In the genomic region with DNA sequence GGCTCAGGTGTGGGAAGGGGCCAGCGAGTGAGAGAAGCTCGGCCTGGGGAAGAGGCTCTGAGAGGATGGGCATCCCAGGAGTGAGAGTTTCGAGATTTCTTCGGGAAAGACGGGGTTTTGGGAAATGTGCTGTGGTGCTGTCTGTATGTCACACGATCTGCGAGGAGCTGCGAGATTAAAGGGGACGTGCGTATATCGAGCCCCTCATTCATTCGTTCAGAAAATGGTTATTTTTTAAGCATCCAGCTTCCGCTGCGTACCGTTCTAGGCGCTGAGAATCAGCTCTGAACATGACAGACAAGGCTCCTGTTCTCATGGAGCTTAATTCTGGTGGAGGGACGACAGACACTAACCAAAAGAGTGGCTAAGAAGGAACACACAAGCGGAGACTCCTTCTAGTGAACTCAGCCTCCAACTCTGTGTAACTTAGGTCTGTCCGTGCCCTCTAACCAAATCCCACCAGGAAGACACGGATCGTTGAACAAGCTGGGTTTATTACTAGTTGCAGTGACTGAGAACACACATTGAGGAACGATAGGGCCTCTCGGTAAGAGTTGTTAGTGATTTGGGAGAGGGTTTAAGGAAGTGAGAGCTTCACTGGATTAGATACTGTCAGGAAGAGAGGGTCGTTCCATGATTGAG, we compare ENCODE assay signal across 8 cellular contexts. TPM values are rescaled to one million over a fixed set of nuclear protein-coding genes. Genes with fewer than 3 reads are reported as not detected.
DNase-seq lines count a peak whose midpoint lies in the region; FAIRE-seq and TF ChIP-seq lines count a peak whose summit lies in the region.

No MANE protein-coding gene starts in this region.

- H3K36me3 ChIP-seq in adipocyte (ENCODE audit: control insufficient read depth, insufficient read depth, low read length, severe bottlenecking) (no peaks in the 10 kb centered on the region), iPS-20b (ENCODE audit: insufficient read depth, low read depth, low read length) (no peaks in the 10 kb centered on the region), smooth muscle cell (ENCODE audit: low read depth) (no peaks in the 10 kb centered on the region)

- peaks cover 19% of the 10 kb centered on the region for H3F3A ChIP-seq in smooth muscle cell (ENCODE audit: low read depth)

- H3K4me1 ChIP-seq in adipocyte (ENCODE audit: control insufficient read depth, insufficient read depth, low read length) (peaks cover 55% of the 10 kb centered on the region), iPS-20b (ENCODE audit: insufficient read depth, low read length) (peaks cover 28% of the 10 kb centered on the region), smooth muscle cell (ENCODE audit: low read depth) (peaks cover 45% of the 10 kb centered on the region)

- no peaks in the 10 kb centered on the region for H3K9me3 ChIP-seq in adipocyte (ENCODE audit: control insufficient read depth, low read length)
- no peaks in the 10 kb centered on the region for H3K9me3 ChIP-seq in iPS-20b (ENCODE audit: insufficient read depth, low read depth, low read length)
- H3K9me3 ChIP-seq in smooth muscle cell (replicated peaks; ENCODE audit: low read depth): no peaks in the 10 kb centered on the region

- no peaks in the 10 kb centered on the region for H3K27me3 ChIP-seq in adipocyte (replicated peaks; ENCODE audit: control insufficient read depth, insufficient read depth, low read length)
- H3K27me3 ChIP-seq in iPS-20b (ENCODE audit: insufficient read depth, low read length): no peaks in the 10 kb centered on the region
- H3K27me3 ChIP-seq in smooth muscle cell (ENCODE audit: low read depth): no peaks in the 10 kb centered on the region

- H3K79me2 ChIP-seq in smooth muscle cell (ENCODE audit: low read depth): peaks cover 41% of the 10 kb centered on the region

- DNase-seq in KBM-7 (peak; percentile 53), adipocyte (ENCODE audit: low read depth) (peak; percentile 64), smooth muscle cell (lab: John Stamatoyannopoulos, UW; ENCODE audit: unreplicated experiment) (no peak), NCI-H524 treated with DMSO at 0.1 percent for 48 hours (lab: John Stamatoyannopoulos, UW) (no peak), D721Med (ENCODE audit: insufficient read length, low spot score) (no peak), NCI-H146 treated with DMSO at 0.1 percent for 48 hours (lab: John Stamatoyannopoulos, UW; ENCODE audit: unreplicated experiment) (no peak)

- peak overlapping the region; percentile 96 for H3K9ac ChIP-seq in adipocyte (ENCODE audit: low read length)
- peak overlapping the region; percentile 88 for H3K9ac ChIP-seq in iPS-20b (ENCODE audit: low read depth, low read length)
- H3K9ac ChIP-seq in smooth muscle cell (ENCODE audit: low read depth): peak overlapping the region; percentile 94

- H3K27ac ChIP-seq in iPS-20b (ENCODE audit: low read length) (peak overlapping the region; percentile 67), smooth muscle cell (ENCODE audit: low read depth) (peak overlapping the region; percentile 95)

- peak overlapping the region; percentile 90 for H3K4me3 ChIP-seq in GM08714 (ENCODE audit: low read length)
- peak overlapping the region; percentile 90 for H3K4me3 ChIP-seq in adipocyte (ENCODE audit: low read length)
- peak overlapping the region; percentile 86 for H3K4me3 ChIP-seq in iPS-20b (ENCODE audit: low read length)
- H3K4me3 ChIP-seq in smooth muscle cell: peak overlapping the region; percentile 91

- H4K20me1 ChIP-seq in smooth muscle cell (ENCODE audit: low read depth): peaks cover 33% of the 10 kb centered on the region

- peak overlapping the region; percentile 96 for H2AFZ ChIP-seq in smooth muscle cell (ENCODE audit: low read depth)

- no peak for FAIRE-seq in D721Med (lab: Jason Lieb, UNC)

- no peak for TF ChIP-seq CTCF in smooth muscle cell (IDR thresholded peaks at IDR 0.05; ENCODE audit: borderline replicate concordance, insufficient read depth, poor library complexity, severe bottlenecking)
- TF ChIP-seq CTCF in D721Med (IDR thresholded peaks at IDR 0.05; ENCODE audit: insufficient read depth, missing control alignments): no peak

- in situ Hi-C loops in KBM-7 (cut with MboI; ENCODE audit: low pct_unique_long_range_greater_than_20kb, low sequenced_read_pairs): no loop called here

- WGBS in smooth muscle cell (ENCODE audit: low lambda C conversion rate): under 1% methylated on average over 24 of the region's 24 CpGs

- peak overlapping the region; percentile 92 for H3K4me2 ChIP-seq in smooth muscle cell

RNA-seq across cellular contexts. Expression of gene FBXW11, which starts 0.8 kb away (rescaled TPM):
- total RNA-seq in smooth muscle cell: 83.0 and 83.7 TPM in 2 replicates
- 27.4 and 30.6 TPM in 2 replicates for polyA plus RNA-seq in smooth muscle cell

Comparison
In these comparisons a context has a peak if more than half of its experiments do, and no peak if none do; other contexts are left out.
1. DNase-seq: peak in KBM-7 (single experiment) and adipocyte (single experiment); none in smooth muscle cell (single experiment), NCI-H524 treated with DMSO at 0.1 percent for 48 hours (single experiment), D721Med (single experiment) and NCI-H146 treated with DMSO at 0.1 percent for 48 hours (single experiment).
2. Peak in every context shown above with its lines, with median percentiles within 50 percentile points of each other: H3K4me3 ChIP-seq and H3K9ac ChIP-seq.